In the genomic region with DNA sequence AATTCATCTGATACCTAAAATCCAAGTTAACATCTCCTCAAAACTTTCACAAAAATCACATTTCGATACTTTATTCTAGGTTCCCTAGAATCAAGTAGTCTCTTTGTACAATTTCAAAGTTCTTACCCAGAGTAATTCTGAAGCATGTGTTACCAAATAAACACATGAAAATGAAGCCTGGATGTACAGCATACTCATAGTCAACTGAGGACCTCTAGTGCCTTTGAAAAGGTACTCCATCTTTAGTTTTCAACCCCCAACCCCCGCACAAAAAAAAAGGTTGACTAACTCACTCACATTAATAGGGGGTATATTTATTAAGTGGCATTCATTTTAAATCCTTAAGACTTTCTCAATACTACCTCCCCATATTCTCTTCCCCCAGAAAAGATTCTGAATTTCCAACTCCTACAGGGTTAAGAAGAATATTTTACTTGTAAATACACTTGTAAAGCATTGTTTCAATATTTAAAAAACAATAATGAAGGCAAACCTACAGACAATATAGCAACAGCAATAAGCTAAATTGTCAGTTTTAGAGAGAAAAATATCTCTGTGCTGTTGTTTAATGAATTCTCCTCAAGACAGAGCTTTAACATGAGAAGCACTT, we compare ENCODE assay signal across 8 cellular contexts.
DNase-seq lines count a peak whose midpoint lies in the region; ATAC-seq lines count a peak whose summit lies in the region.

No MANE protein-coding gene starts in this region.

- ATAC-seq in GM19395 (IDR thresholded peaks at IDR 0.05; ENCODE audit: unreplicated experiment) (peak; percentile 92), HG03442 (IDR thresholded peaks at IDR 0.05; ENCODE audit: unreplicated experiment) (peak; percentile 90)

- in situ Hi-C loops in T47D (cut with HindIII; ENCODE audit: low pct_unique_long_range_greater_than_20kb, low sequenced_read_pairs) = no loop called here

- DNase-seq in DMS79 (lab: John Stamatoyannopoulos, UW) = peak; percentile 66
- peak; percentile 72 for DNase-seq in NCI-H82 (lab: John Stamatoyannopoulos, UW)
- DNase-seq in T47D (ENCODE audit: low read depth in 1 of 2, low spot score in 1 of 2) = peak; percentile 2 to 52
- peak; percentile 77 for DNase-seq in kidney glomerular epithelial cell (lab: John Stamatoyannopoulos, UW)
- peak; percentile 73 for DNase-seq in superior temporal gyrus (ENCODE audit: extremely low spot score)
- DNase-seq in T-helper 9 cell = no peak
